In the genomic region with DNA sequence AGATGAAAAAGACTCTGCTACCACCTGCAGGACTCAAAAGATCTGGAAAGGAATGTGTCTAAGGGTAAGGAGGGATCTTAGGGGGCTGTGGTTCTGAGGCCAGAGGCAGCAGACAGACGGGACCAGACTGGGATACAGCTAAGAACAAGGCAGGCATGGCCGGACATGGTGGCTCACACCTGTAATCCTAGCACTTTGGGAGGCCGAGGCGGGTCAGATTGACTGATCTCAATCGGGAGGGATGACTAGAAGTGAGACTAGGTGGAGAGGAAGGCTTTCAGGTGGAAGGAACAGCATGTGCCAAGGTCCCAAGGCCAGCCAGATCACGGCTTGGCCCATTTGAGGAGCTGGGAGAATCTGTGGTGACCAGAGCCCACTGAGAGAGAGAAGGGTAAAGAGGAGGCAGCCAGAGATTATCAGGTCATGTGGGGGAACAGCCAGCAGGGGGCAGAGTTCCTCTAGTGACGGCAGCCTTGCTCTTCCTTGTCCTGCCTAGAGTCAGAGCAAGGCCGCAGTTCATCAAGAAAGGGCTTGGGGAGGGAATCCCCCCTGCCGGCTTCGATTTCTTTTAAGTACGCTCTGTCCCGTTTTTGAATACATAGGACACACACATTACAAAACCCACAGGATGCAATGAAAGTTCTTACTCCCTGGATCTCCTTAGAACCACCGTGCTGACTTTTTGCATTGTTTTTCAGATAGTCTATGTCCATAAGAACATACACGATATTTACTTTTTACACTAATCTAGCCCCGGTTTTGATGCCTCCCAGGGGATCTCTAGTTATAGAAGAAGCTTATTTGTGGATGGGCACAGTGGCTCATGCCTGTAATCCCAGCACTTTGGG, we compare ENCODE assay signal across 1 cellular context.
TF ChIP-seq lines count a peak whose summit lies in the region.

No MANE protein-coding gene starts in this region.

TF ChIP-seq in K562, 482 proteins besides CTCF, POLR2A, EP300 and RAD21 (continued from another document and continues in another):
- TF ChIP-seq ESRRB (CRISPR knock-in tag; IDR thresholded peaks at IDR 0.05; ENCODE audit: borderline replicate concordance) (no peak), MEIS2 (IDR thresholded peaks at IDR 0.05; ENCODE audit: partially characterized antibody) (no peak), JUND (IDR thresholded peaks at IDR 0.05; ENCODE audit: borderline replicate concordance, low read depth, low read length) (0 out of 2 replicates have a peak, but pooled peaks have one; percentile 23), JUND (tag; IDR thresholded peaks at IDR 0.05; ENCODE audit: borderline replicate concordance, low read depth, low read length) (no peak; the same call in 2 of the 3 replicates), MTA1 (IDR thresholded peaks at IDR 0.05; ENCODE audit: borderline replicate concordance) (no peak), SIRT6 (IDR thresholded peaks at IDR 0.05; ENCODE audit: low read depth, low read length) (no peak), XRCC5 (IDR thresholded peaks at IDR 0.05; ENCODE audit: low read depth, low read length) (0 out of 2 replicates have a peak, but pooled peaks have one; percentile 41), SRSF3 (IDR thresholded peaks at IDR 0.05; ENCODE audit: insufficient read depth, low read length) (no peak), ATF1 (CRISPR knock-in tag; IDR thresholded peaks at IDR 0.05) (no peak), ATF1 (tag; IDR thresholded peaks at IDR 0.05) (peak; percentile 51; the same call in 1 of the 2 replicates), ZKSCAN1 (IDR thresholded peaks at IDR 0.05; ENCODE audit: low read depth, low read length) (no peak), HMG20A (CRISPR knock-in tag; conservative IDR thresholded peaks at IDR 0.05) (no peak), GMEB1 (CRISPR knock-in tag; IDR thresholded peaks at IDR 0.05) (no peak), SAFB2 (IDR thresholded peaks at IDR 0.05; ENCODE audit: borderline replicate concordance, low read depth, low read length, severe bottlenecking) (no peak), MAFK (IDR thresholded peaks at IDR 0.05; ENCODE audit: low read length) (no peak), SMARCB1 (IDR thresholded peaks at IDR 0.05; ENCODE audit: insufficient read length, low read depth) (no peak), DEAF1 (CRISPR knock-in tag; IDR thresholded peaks at IDR 0.05) (peak; percentile 75), ZNF134 (CRISPR knock-in tag; conservative IDR thresholded peaks at IDR 0.05) (no peak), ZC3H11A (IDR thresholded peaks at IDR 0.05; ENCODE audit: low read depth, low read length) (no peak), KAT7 (CRISPR knock-in tag; IDR thresholded peaks at IDR 0.05; ENCODE audit: borderline replicate concordance) (no peak), PHF8 (IDR thresholded peaks at IDR 0.05; ENCODE audit: borderline replicate concordance, low read length) (no peak), SMC3 (conservative IDR thresholded peaks at IDR 0.05; ENCODE audit: insufficient read depth, low read depth, low read length) (peak; percentile 91), MTF1 (CRISPR knock-in tag; IDR thresholded peaks at IDR 0.05; ENCODE audit: borderline replicate concordance) (no peak), ZNF431 (CRISPR knock-in tag; IDR thresholded peaks at IDR 0.05) (no peak), ZNF146 (CRISPR knock-in tag; IDR thresholded peaks at IDR 0.05; ENCODE audit: unreplicated experiment) (no peak), HLTF (IDR thresholded peaks at IDR 0.05) (0 out of 2 replicates have a peak, but pooled peaks have one; percentile 39), BDP1 (IDR thresholded peaks at IDR 0.05; ENCODE audit: insufficient read depth, insufficient read length) (no peak), PHB2 (IDR thresholded peaks at IDR 0.05; ENCODE audit: low read depth) (no peak), SMARCE1 (IDR thresholded peaks at IDR 0.05) (no peak), HNRNPH1 (optimal IDR thresholded peaks at IDR 0.05; ENCODE audit: low read depth, low read length) (no peak), IRF2 (CRISPR knock-in tag; IDR thresholded peaks at IDR 0.05) (no peak), ZKSCAN3 (CRISPR knock-in tag; IDR thresholded peaks at IDR 0.05) (no peak), CCAR2 (IDR thresholded peaks at IDR 0.05; ENCODE audit: low read depth, low read length) (no peak), BRCA1 (IDR thresholded peaks at IDR 0.05) (no peak), BRCA1 (CRISPR knock-in tag; IDR thresholded peaks at IDR 0.05) (no peak), ATF7 (IDR thresholded peaks at IDR 0.05) (0 out of 2 replicates have a peak, but pooled peaks have one; percentile 15), GABPA (tag; conservative IDR thresholded peaks at IDR 0.05; ENCODE audit: low read depth) (no peak), RCOR1 (IDR thresholded peaks at IDR 0.05; ENCODE audit: borderline replicate concordance in 1 of 2, low read depth in 2 of 2, low read length in 2 of 2) (peak in 1 of 2 experiments; percentile 41; a peak in 1 of 4 replicates), ZNF584 (CRISPR knock-in tag; IDR thresholded peaks at IDR 0.05; ENCODE audit: low read depth) (no peak), TRIM28 (IDR thresholded peaks at IDR 0.05) (no peak)
- TF ChIP-seq, protein P1, sequence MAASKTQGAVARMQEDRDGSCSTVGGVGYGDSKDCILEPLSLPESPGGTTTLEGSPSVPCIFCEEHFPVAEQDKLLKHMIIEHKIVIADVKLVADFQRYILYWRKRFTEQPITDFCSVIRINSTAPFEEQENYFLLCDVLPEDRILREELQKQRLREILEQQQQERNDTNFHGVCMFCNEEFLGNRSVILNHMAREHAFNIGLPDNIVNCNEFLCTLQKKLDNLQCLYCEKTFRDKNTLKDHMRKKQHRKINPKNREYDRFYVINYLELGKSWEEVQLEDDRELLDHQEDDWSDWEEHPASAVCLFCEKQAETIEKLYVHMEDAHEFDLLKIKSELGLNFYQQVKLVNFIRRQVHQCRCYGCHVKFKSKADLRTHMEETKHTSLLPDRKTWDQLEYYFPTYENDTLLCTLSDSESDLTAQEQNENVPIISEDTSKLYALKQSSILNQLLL (CRISPR knock-in tag; IDR thresholded peaks at IDR 0.05; ENCODE audit: borderline replicate concordance), result no peak
- TF ChIP-seq, protein P2, sequence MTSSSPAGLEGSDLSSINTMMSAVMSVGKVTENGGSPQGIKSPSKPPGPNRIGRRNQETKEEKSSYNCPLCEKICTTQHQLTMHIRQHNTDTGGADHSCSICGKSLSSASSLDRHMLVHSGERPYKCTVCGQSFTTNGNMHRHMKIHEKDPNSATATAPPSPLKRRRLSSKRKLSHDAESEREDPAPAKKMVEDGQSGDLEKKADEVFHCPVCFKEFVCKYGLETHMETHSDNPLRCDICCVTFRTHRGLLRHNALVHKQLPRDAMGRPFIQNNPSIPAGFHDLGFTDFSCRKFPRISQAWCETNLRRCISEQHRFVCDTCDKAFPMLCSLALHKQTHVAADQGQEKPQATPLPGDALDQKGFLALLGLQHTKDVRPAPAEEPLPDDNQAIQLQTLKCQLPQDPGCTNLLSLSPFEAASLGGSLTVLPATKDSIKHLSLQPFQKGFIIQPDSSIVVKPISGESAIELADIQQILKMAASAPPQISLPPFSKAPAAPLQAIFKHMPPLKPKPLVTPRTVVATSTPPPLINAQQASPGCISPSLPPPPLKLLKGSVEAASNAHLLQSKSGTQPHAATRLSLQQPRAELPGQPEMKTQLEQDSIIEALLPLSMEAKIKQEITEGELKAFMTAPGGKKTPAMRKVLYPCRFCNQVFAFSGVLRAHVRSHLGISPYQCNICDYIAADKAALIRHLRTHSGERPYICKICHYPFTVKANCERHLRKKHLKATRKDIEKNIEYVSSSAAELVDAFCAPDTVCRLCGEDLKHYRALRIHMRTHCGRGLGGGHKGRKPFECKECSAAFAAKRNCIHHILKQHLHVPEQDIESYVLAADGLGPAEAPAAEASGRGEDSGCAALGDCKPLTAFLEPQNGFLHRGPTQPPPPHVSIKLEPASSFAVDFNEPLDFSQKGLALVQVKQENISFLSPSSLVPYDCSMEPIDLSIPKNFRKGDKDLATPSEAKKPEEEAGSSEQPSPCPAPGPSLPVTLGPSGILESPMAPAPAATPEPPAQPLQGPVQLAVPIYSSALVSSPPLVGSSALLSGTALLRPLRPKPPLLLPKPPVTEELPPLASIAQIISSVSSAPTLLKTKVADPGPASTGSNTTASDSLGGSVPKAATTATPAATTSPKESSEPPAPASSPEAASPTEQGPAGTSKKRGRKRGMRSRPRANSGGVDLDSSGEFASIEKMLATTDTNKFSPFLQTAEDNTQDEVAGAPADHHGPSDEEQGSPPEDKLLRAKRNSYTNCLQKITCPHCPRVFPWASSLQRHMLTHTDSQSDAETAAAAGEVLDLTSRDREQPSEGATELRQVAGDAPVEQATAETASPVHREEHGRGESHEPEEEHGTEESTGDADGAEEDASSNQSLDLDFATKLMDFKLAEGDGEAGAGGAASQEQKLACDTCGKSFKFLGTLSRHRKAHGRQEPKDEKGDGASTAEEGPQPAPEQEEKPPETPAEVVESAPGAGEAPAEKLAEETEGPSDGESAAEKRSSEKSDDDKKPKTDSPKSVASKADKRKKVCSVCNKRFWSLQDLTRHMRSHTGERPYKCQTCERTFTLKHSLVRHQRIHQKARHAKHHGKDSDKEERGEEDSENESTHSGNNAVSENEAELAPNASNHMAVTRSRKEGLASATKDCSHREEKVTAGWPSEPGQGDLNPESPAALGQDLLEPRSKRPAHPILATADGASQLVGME (CRISPR knock-in tag; IDR thresholded peaks at IDR 0.05), result no peak
- TF ChIP-seq, protein P3, sequence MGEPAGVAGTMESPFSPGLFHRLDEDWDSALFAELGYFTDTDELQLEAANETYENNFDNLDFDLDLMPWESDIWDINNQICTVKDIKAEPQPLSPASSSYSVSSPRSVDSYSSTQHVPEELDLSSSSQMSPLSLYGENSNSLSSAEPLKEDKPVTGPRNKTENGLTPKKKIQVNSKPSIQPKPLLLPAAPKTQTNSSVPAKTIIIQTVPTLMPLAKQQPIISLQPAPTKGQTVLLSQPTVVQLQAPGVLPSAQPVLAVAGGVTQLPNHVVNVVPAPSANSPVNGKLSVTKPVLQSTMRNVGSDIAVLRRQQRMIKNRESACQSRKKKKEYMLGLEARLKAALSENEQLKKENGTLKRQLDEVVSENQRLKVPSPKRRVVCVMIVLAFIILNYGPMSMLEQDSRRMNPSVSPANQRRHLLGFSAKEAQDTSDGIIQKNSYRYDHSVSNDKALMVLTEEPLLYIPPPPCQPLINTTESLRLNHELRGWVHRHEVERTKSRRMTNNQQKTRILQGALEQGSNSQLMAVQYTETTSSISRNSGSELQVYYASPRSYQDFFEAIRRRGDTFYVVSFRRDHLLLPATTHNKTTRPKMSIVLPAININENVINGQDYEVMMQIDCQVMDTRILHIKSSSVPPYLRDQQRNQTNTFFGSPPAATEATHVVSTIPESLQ (CRISPR knock-in tag; IDR thresholded peaks at IDR 0.05), result no peak
- TF ChIP-seq, protein P4, sequence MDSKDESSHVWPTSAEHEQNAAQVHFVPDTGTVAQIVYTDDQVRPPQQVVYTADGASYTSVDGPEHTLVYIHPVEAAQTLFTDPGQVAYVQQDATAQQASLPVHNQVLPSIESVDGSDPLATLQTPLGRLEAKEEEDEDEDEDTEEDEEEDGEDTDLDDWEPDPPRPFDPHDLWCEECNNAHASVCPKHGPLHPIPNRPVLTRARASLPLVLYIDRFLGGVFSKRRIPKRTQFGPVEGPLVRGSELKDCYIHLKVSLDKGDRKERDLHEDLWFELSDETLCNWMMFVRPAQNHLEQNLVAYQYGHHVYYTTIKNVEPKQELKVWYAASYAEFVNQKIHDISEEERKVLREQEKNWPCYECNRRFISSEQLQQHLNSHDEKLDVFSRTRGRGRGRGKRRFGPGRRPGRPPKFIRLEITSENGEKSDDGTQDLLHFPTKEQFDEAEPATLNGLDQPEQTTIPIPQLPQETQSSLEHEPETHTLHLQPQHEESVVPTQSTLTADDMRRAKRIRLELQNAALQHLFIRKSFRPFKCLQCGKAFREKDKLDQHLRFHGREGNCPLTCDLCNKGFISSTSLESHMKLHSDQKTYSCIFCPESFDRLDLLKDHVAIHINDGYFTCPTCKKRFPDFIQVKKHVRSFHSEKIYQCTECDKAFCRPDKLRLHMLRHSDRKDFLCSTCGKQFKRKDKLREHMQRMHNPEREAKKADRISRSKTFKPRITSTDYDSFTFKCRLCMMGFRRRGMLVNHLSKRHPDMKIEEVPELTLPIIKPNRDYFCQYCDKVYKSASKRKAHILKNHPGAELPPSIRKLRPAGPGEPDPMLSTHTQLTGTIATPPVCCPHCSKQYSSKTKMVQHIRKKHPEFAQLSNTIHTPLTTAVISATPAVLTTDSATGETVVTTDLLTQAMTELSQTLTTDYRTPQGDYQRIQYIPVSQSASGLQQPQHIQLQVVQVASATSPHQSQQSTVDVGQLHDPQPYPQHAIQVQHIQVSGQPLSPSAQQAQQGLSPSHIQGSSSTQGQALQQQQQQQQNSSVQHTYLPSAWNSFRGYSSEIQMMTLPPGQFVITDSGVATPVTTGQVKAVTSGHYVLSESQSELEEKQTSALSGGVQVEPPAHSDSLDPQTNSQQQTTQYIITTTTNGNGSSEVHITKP (IDR thresholded peaks at IDR 0.05; ENCODE audit: partially characterized antibody), result no peak
- TF ChIP-seq, protein P5, sequence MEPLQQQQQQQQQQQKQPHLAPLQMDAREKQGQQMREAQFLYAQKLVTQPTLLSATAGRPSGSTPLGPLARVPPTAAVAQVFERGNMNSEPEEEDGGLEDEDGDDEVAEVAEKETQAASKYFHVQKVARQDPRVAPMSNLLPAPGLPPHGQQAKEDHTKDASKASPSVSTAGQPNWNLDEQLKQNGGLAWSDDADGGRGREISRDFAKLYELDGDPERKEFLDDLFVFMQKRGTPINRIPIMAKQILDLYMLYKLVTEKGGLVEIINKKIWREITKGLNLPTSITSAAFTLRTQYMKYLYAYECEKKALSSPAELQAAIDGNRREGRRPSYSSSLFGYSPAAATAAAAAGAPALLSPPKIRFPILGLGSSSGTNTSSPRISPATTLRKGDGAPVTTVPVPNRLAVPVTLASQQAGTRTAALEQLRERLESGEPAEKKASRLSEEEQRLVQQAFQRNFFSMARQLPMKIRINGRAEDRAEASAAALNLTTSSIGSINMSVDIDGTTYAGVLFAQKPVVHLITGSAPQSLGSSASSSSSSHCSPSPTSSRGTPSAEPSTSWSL (CRISPR knock-in tag; IDR thresholded peaks at IDR 0.05; ENCODE audit: borderline replicate concordance), result no peak
